ENCODE assay signal across 11 cellular contexts in the genomic region with DNA sequence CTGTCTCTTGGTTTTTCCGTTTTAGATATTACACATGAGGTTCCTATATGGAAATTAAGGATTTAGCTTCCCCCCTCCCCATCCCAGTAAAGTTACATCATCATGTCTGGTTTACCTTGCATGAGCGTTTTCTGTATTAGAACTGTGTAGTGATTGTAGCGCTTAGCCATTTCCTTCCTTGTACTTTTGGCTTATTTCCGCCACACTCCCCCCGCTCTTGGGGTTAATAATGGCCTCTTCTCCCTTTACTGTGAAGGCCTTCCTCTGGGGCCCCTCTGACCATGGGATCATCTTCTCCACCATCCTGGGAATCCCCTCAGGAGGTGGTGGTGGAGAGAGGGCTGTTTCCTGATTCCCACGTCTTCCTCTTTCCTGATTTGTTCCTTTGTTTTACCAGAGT. TPM values are rescaled to one million over a fixed set of nuclear protein-coding genes. Genes with fewer than 3 reads are reported as not detected.
DNase-seq lines count a peak whose midpoint lies in the region; ATAC-seq lines count a peak whose summit lies in the region.
"Had no signal": no experiment of that assay in that cellular context is flagged by ENCODE, and none has a peak within 500 bp of the region (broad histone marks: within the 10 kb centered on the region; RNA-seq: fewer than 3 reads in every experiment).

No MANE protein-coding gene starts in this region.

- intact Hi-C loops in posterior cingulate gyrus (cut with DNase I): no loop called here

- no peaks in the 10 kb centered on the region for H3K27me3 Mint-ChIP-seq in activated CD4-positive, alpha-beta T cell treated with anti-CD3 and anti-CD28 coated beads, Interleukin-2, amount 10 ng/mL, durations not matched to agents 7 days and 5 days
- no peaks in the 10 kb centered on the region for H3K27me3 Mint-ChIP-seq in activated naive CD8-positive, alpha-beta T cell
- H3K27me3 Mint-ChIP-seq in stimulated activated naive CD8-positive, alpha-beta T cell treated with anti-CD3 and anti-CD28 coated beads, Interleukin-15, amount 100 ng/mL, for 72 hours: no peaks in the 10 kb centered on the region

- peaks cover 65% of the 10 kb centered on the region for H3K4me1 Mint-ChIP-seq in activated CD4-positive, alpha-beta T cell treated with anti-CD3 and anti-CD28 coated beads, Interleukin-2, amount 10 ng/mL, durations not matched to agents 7 days and 5 days
- peaks cover 58% of the 10 kb centered on the region for H3K4me1 Mint-ChIP-seq in activated naive CD8-positive, alpha-beta T cell (ENCODE audit: low read depth)
- peaks cover 83% of the 10 kb centered on the region for H3K4me1 Mint-ChIP-seq in stimulated activated naive CD8-positive, alpha-beta T cell treated with anti-CD3 and anti-CD28 coated beads, Interleukin-15, amount 100 ng/mL, for 72 hours

- H3K36me3 Mint-ChIP-seq in activated CD4-positive, alpha-beta T cell treated with anti-CD3 and anti-CD28 coated beads, Interleukin-2, amount 10 ng/mL, durations not matched to agents 7 days and 5 days (ENCODE audit: low read depth): peaks cover 31% of the 10 kb centered on the region
- H3K36me3 Mint-ChIP-seq in activated naive CD8-positive, alpha-beta T cell: peaks cover 4% of the 10 kb centered on the region

- POLR2A ChIA-PET in activated CD4-positive, alpha-beta T cell treated with anti-CD3 and anti-CD28 coated beads, Interleukin-2, amount 10 ng/mL, durations not matched to agents 7 days and 5 days (lab: Charles Lee): no interaction called here

- H3K27ac Mint-ChIP-seq in activated CD4-positive, alpha-beta T cell treated with anti-CD3 and anti-CD28 coated beads, Interleukin-2, amount 10 ng/mL, durations not matched to agents 7 days and 5 days: peak overlapping the region; percentile 85
- peak overlapping the region; percentile 85 for H3K27ac Mint-ChIP-seq in activated naive CD8-positive, alpha-beta T cell
- H3K27ac Mint-ChIP-seq in stimulated activated naive CD8-positive, alpha-beta T cell treated with anti-CD3 and anti-CD28 coated beads, Interleukin-15, amount 100 ng/mL, for 72 hours: peak overlapping the region; percentile 33 to 91

- no peak overlapping the region for H3K4me3 Mint-ChIP-seq in activated CD4-positive, alpha-beta T cell treated with anti-CD3 and anti-CD28 coated beads, Interleukin-2, amount 10 ng/mL, durations not matched to agents 7 days and 5 days
- peak overlapping the region; percentile 69 for H3K4me3 Mint-ChIP-seq in activated naive CD8-positive, alpha-beta T cell
- peak overlapping the region; percentile 57 to 59 for H3K4me3 Mint-ChIP-seq in stimulated activated naive CD8-positive, alpha-beta T cell treated with anti-CD3 and anti-CD28 coated beads, Interleukin-15, amount 100 ng/mL, for 72 hours

- no peak for ATAC-seq in stimulated activated naive CD8-positive, alpha-beta T cell treated with anti-CD3 and anti-CD28 coated beads, Interleukin-15, amount 100 ng/mL, for 72 hours
- ATAC-seq: HepG2 had no signal

- CTCF ChIA-PET in activated CD4-positive, alpha-beta T cell treated with anti-CD3 and anti-CD28 coated beads, Interleukin-2, amount 10 ng/mL, durations not matched to agents 7 days and 5 days (lab: Charles Lee): interaction anchor here (1.4 kb wide), 1 partner anchor 107 kb away, joined by 3 read pairs; no protein-coding TSS in a partner anchor

- no peaks in the 10 kb centered on the region for H3K9me3 Mint-ChIP-seq in activated CD4-positive, alpha-beta T cell treated with anti-CD3 and anti-CD28 coated beads, Interleukin-2, amount 10 ng/mL, durations not matched to agents 7 days and 5 days
- H3K9me3 Mint-ChIP-seq in activated naive CD8-positive, alpha-beta T cell (ENCODE audit: low read depth): no peaks in the 10 kb centered on the region
- H3K9me3 Mint-ChIP-seq in stimulated activated naive CD8-positive, alpha-beta T cell treated with anti-CD3 and anti-CD28 coated beads, Interleukin-15, amount 100 ng/mL, for 72 hours: no peaks in the 10 kb centered on the region

- DNase-seq in activated CD4-positive, alpha-beta T cell treated with anti-CD3 and anti-CD28 coated beads, Interleukin-2, amount 10 ng/mL, durations not matched to agents 7 days and 5 days: no peak
- DNase-seq in activated CD4-positive, alpha-beta T cell treated with anti-CD3 and anti-CD28 coated beads for 1 hour: no peak
- peak; percentile 74 for DNase-seq in kidney tubule cell (ENCODE audit: low spot score)
- DNase-seq in stimulated activated naive CD8-positive, alpha-beta T cell treated with anti-CD3 and anti-CD28 coated beads, Interleukin-15, amount 100 ng/mL, for 72 hours: no peak
- no peak for DNase-seq in NCI-H1105 (lab: John Stamatoyannopoulos, UW)
- DNase-seq in posterior cingulate gyrus: no peak
- no peak for DNase-seq in NCI-H526 (lab: John Stamatoyannopoulos, UW)
- DNase-seq: ACHN, midbrain had no signal

RNA-seq across cellular contexts. Expression of a gene that starts 27.2 kb away (rescaled TPM):
- total RNA-seq in activated CD4-positive, alpha-beta T cell treated with anti-CD3 and anti-CD28 coated beads, Interleukin-2, amount 10 ng/mL, durations not matched to agents 7 days and 5 days: 10 to 100 TPM; 61.1 to 71.3 TPM
